8 cellular contexts compared by ENCODE assay signal in genomic region chr11:115924744-115925567, GRCh38.
DNase-seq lines count a peak whose midpoint lies in the region; ATAC-seq and TF ChIP-seq lines count a peak whose summit lies in the region.

No MANE protein-coding gene starts in this region.

- peak; percentile 14 for TF ChIP-seq POLR2A in GM18526 (IDR thresholded peaks at IDR 0.05; ENCODE audit: extremely low read depth, insufficient read length)

- H3K36me3 ChIP-seq in left lung, result no peaks in the 10 kb centered on the region

- H3K4me1 ChIP-seq in left lung, result peaks cover 0 to 3% of the 10 kb centered on the region in 2 donors

- no peaks in the 10 kb centered on the region for H3K9me3 ChIP-seq in left lung

- peak; percentile 69 for ATAC-seq in GM21526 (IDR thresholded peaks at IDR 0.05; ENCODE audit: low FRiP score, unreplicated experiment)
- ATAC-seq in HG03520 (IDR thresholded peaks at IDR 0.05; ENCODE audit: unreplicated experiment), result peak; percentile 79
- peak; percentile 58 for ATAC-seq in left lung
- ATAC-seq in Right ventricle myocardium inferior, result no peak

- H3K4me3 ChIP-seq in left lung, result no peak overlapping the region

- DNase-seq in left lung (no peak), Right ventricle myocardium inferior (ENCODE audit: missing footprints) (no peak), amniotic stem cell (lab: John Stamatoyannopoulos, UW) (no peak), SW 1271 (lab: John Stamatoyannopoulos, UW) (no peak), MV-4-11 (lab: John Stamatoyannopoulos, UW) (no peak)

- TF ChIP-seq CTCF in left lung (IDR thresholded peaks at IDR 0.05), result no peak

- H3K27me3 ChIP-seq in left lung, result peaks cover 0 to 6% of the 10 kb centered on the region in 2 donors

- intact Hi-C loops in left lung (cut with DNase I) (no loop called here), Right ventricle myocardium inferior (cut with DNase I) (no loop called here)

- no peak overlapping the region for H3K27ac ChIP-seq in left lung
